ENCODE assay signal across 15 cellular contexts in the genomic region with DNA sequence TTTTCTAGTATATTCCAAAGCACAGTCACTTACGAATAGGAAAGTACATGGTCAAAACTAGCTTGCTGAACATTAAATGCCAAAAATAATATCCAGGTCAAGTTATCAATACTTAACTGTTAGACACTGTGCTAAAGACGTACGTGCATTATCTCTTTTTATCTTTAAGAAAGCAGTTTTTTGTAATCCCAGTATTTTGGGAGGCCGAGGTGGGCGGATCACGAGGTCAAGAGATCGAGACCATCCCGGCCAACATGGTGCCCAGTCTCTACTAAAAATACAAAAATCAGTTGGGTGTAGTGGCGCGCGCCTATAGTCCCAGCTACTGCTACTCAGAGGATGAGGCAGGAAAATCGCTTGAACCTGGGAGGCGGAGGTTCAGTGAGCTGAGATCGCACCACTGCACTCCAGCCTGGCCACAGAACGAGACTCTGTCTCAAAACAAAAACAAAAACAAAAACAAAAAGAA. TPM values are rescaled to one million over a fixed set of nuclear protein-coding genes. Genes with fewer than 3 reads are reported as not detected.
A peak's percentile ranks its signal among the peaks of the same experiment; 100 is the strongest.
DNase-seq lines count a peak whose midpoint lies in the region; ATAC-seq and TF ChIP-seq lines count a peak whose summit lies in the region.
"Had no signal": no experiment of that assay in that cellular context is flagged by ENCODE, and none has a peak within 500 bp of the region (broad histone marks: within the 10 kb centered on the region; RNA-seq: fewer than 3 reads in every experiment).

No MANE protein-coding gene starts in this region.

- H4K20me1 ChIP-seq in SK-N-SH (ENCODE audit: insufficient read depth) (peaks cover 21% of the 10 kb centered on the region), osteoblast (ENCODE audit: insufficient read depth, low read length) (peaks cover 22% of the 10 kb centered on the region)

- peaks cover 24% of the 10 kb centered on the region for H3K27me3 Mint-ChIP-seq in brain

- no peak overlapping the region for H3K4me2 ChIP-seq in SK-N-SH
- peak overlapping the region; percentile 65 for H3K4me2 ChIP-seq in osteoblast (ENCODE audit: insufficient read depth, low read length)

- H2AFZ ChIP-seq in SK-N-SH (ENCODE audit: low read depth): 0 out of 2 replicates have a peak overlapping the region, but pooled peaks have one; percentile 37
- H2AFZ ChIP-seq in osteoblast (ENCODE audit: low read length): no peak overlapping the region

- TF ChIP-seq RAD21 in SK-N-SH (IDR thresholded peaks at IDR 0.05; ENCODE audit: low read length): no peak

- no peak for TF ChIP-seq CTCF in SK-N-SH (IDR thresholded peaks at IDR 0.05)
- no peak for TF ChIP-seq CTCF in HL-60 (IDR thresholded peaks at IDR 0.05; ENCODE audit: insufficient read depth, low read length)
- no peak for TF ChIP-seq CTCF in brain (conservative IDR thresholded peaks at IDR 0.05)
- TF ChIP-seq CTCF in osteoblast (IDR thresholded peaks at IDR 0.05; ENCODE audit: extremely low read depth, low read depth, low read length): no peak
- no peak for TF ChIP-seq CTCF in tibial nerve (IDR thresholded peaks at IDR 0.05)

- H3K4me3 ChIP-seq in SK-N-SH (ENCODE audit: low read depth in 2 of 2, low read length in 1 of 2) (no peak overlapping the region), HL-60 (replicated peaks; ENCODE audit: insufficient read depth, low read length) (no peak overlapping the region), osteoblast (ENCODE audit: insufficient read depth, low read length) (no peak overlapping the region), tibial nerve (no peak overlapping the region)
- H3K4me3 ChIP-seq: coronary artery, pancreas, stomach had no signal

- H3K27ac ChIP-seq in SK-N-SH (ENCODE audit: low read depth in 2 of 2, low read length in 1 of 2) (peak overlapping the region in 1 of 2 experiments; percentile 94; a peak in 3 of 4 replicates), HL-60 (replicated peaks) (peak overlapping the region; percentile 59), osteoblast (ENCODE audit: low read depth, low read length) (peak overlapping the region; percentile 80), tibial nerve (no peak overlapping the region)
- H3K27ac ChIP-seq: 22Rv1, coronary artery, pancreas, stomach had no signal

- H3K36me3 ChIP-seq in SK-N-SH (replicated peaks in 1 of 2; ENCODE audit: control insufficient read depth in 1 of 2, insufficient read depth in 2 of 2, low read length in 1 of 2) (peaks cover 14 to 18% of the 10 kb centered on the region in 2 experiments), osteoblast (ENCODE audit: insufficient read depth, low read length) (peaks cover 18% of the 10 kb centered on the region), tibial nerve (peaks cover 0 to 8% (median 2%) of the 10 kb centered on the region in 3 donors)

- DNase-seq in SK-N-SH: no peak
- DNase-seq in HL-60 (ENCODE audit: low read depth in 1 of 2, low spot score in 1 of 2): no peak
- no peak for DNase-seq in osteoblast (ENCODE audit: insufficient read length, low spot score, missing footprints)
- no peak for DNase-seq in tibial nerve (ENCODE audit: low spot score in 2 of 2)
- no peak for DNase-seq in NCI-H2107 treated with DMSO at 0.1 percent for 48 hours (lab: John Stamatoyannopoulos, UW; ENCODE audit: unreplicated experiment)
- DNase-seq: CD8-positive, alpha-beta memory T cell; KBM-7; NCI-H1092 treated with DMSO at 0.1 percent for 48 hours; pancreas; stomach had no signal

- H3K4me1 ChIP-seq in SK-N-SH (ENCODE audit: control insufficient read depth in 1 of 2, insufficient read depth in 2 of 2, low read depth in 1 of 2, low read length in 1 of 2): peaks cover 9 to 18% of the 10 kb centered on the region in 2 experiments
- H3K4me1 ChIP-seq in osteoblast (ENCODE audit: insufficient read depth, low read length): peaks cover 11% of the 10 kb centered on the region
- peaks cover 0 to 21% (median 14%) of the 10 kb centered on the region in 4 donors for H3K4me1 ChIP-seq in tibial nerve

- CTCF ChIA-PET in SK-N-SH (lab: Yijun Ruan, JAX): interaction anchor here (3.0 kb wide), 1 partner anchor 12 kb away, joined by 8 read pairs; no protein-coding TSS in a partner anchor

- TF ChIP-seq EP300 in SK-N-SH (IDR thresholded peaks at IDR 0.05; ENCODE audit: borderline replicate concordance in 1 of 2, low read depth in 1 of 2, low read length in 1 of 2) (no peak), tibial nerve (IDR thresholded peaks at IDR 0.05) (no peak)

- peaks cover 26% of the 10 kb centered on the region for H3K36me3 Mint-ChIP-seq in brain

- WGBS in SK-N-SH (ENCODE audit: low lambda C conversion rate): 96% methylated on average over 15 of the region's 15 CpGs
- 87 to 92% methylated on average over 15 of the region's 15 CpGs for WGBS in tibial nerve, 2 donors

- H3F3A ChIP-seq in SK-N-SH (replicated peaks; ENCODE audit: insufficient read depth): peaks cover 28% of the 10 kb centered on the region

- H3K9ac ChIP-seq in SK-N-SH: peak overlapping the region; percentile 21; the same call in 1 of the 2 replicates

- peaks cover 33% of the 10 kb centered on the region for H3K79me2 ChIP-seq in SK-N-SH (ENCODE audit: insufficient read depth)
- peaks cover 30% of the 10 kb centered on the region for H3K79me2 ChIP-seq in osteoblast (ENCODE audit: insufficient read depth, low read length)

- TF ChIP-seq POLR2A in tibial nerve (IDR thresholded peaks at IDR 0.05): no peak

- H3K27me3 ChIP-seq in SK-N-SH (ENCODE audit: insufficient read depth) (no peaks in the 10 kb centered on the region), HL-60 (ENCODE audit: insufficient read depth, poor library complexity, severe bottlenecking) (no peaks in the 10 kb centered on the region), osteoblast (ENCODE audit: insufficient read depth, low read length) (no peaks in the 10 kb centered on the region), tibial nerve (no peaks in the 10 kb centered on the region)
- H3K27me3 ChIP-seq: pancreas, stomach had no signal

- no peak for ATAC-seq in SK-N-SH treated with all-trans-retinoic acid at 6 μM for 48 hours
- no peak for ATAC-seq in HG03354 (IDR thresholded peaks at IDR 0.05; ENCODE audit: poor library complexity, severe bottlenecking, unreplicated experiment)
- ATAC-seq: pancreas had no signal

- H3K4me3 Mint-ChIP-seq in brain: peak overlapping the region; percentile 39 to 76 (median 66)

- H3K9me2 ChIP-seq in SK-N-SH: no peaks in the 10 kb centered on the region

- H3K9me3 ChIP-seq in SK-N-SH (no peaks in the 10 kb centered on the region), osteoblast (ENCODE audit: low read depth, low read length) (no peaks in the 10 kb centered on the region), tibial nerve (no peaks in the 10 kb centered on the region)
- H3K9me3 ChIP-seq: pancreas, stomach had no signal

- H3K27ac Mint-ChIP-seq in brain: peak overlapping the region in 3 of 5 experiments; percentile 28 to 92 (median 67)

- H3K4me1 Mint-ChIP-seq in brain: peaks cover 23% of the 10 kb centered on the region

- POLR2A ChIA-PET in SK-N-SH (lab: Yijun Ruan, JAX): no interaction called here

- peaks cover 0 to 5% (median 0%) of the 10 kb centered on the region in 5 experiments for H3K9me3 Mint-ChIP-seq in brain
- H3K9me3 Mint-ChIP-seq: CD8-positive, alpha-beta memory T cell had no signal

TF ChIP-seq in SK-N-SH, 30 proteins besides CTCF, POLR2A, EP300 and RAD21 (continues in another document):
- TF ChIP-seq RXRA (IDR thresholded peaks at IDR 0.05; ENCODE audit: borderline replicate concordance, low read depth): no peak
- TF ChIP-seq GATA2 (CRISPR knock-in tag; IDR thresholded peaks at IDR 0.05): no peak
- TF ChIP-seq, protein P1, sequence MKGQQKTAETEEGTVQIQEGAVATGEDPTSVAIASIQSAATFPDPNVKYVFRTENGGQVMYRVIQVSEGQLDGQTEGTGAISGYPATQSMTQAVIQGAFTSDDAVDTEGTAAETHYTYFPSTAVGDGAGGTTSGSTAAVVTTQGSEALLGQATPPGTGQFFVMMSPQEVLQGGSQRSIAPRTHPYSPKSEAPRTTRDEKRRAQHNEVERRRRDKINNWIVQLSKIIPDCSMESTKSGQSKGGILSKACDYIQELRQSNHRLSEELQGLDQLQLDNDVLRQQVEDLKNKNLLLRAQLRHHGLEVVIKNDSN (IDR thresholded peaks at IDR 0.05; ENCODE audit: borderline replicate concordance, low read depth): no peak

RNA-seq across cellular contexts. Expression of a gene that starts 2.7 kb away (rescaled TPM):
- polyA plus RNA-seq in SK-N-SH (2012; rRNA removed) (226 and 239 TPM in 2 replicates), brain (ENCODE audit: insufficient read depth, low read depth, low replicate concordance) (136 TPM)
- polyA plus RNA-seq in SK-N-SH (2012; cell fraction: cytosol; rRNA removed): 226 and 239 TPM in 2 replicates
- 109 and 190 TPM in 2 replicates for polyA plus RNA-seq in SK-N-SH (2012; cell fraction: nucleus; rRNA removed)
- total RNA-seq in osteoblast (101 and 121 TPM in 2 replicates), tibial nerve (100 to 1,000 TPM in 1 of 4 donors, 10 to 100 TPM in 3; 59.0 to 140 (median 84.9) TPM)

RNA-seq across cellular contexts. Expression of a gene that starts 17.8 kb away (rescaled TPM):
- polyA plus RNA-seq in SK-N-SH (2012; rRNA removed) (10.5 and 10.7 TPM in 2 replicates), brain (ENCODE audit: insufficient read depth, low read depth, low replicate concordance) (18.4 TPM)
- 9.6 and 10.3 TPM in 2 replicates for polyA plus RNA-seq in SK-N-SH (2012; cell fraction: cytosol; rRNA removed)
- polyA plus RNA-seq in SK-N-SH (2012; cell fraction: nucleus; rRNA removed): 19.0 and 32.1 TPM in 2 replicates
- total RNA-seq in osteoblast (74.0 and 80.3 TPM in 2 replicates), tibial nerve (10 to 100 TPM; 56.8 to 66.6 (median 63.9) TPM)

RNA-seq across cellular contexts. Expression of a gene that starts 43.5 kb away (rescaled TPM):
- polyA plus RNA-seq in SK-N-SH (2012; rRNA removed) (55.1 and 62.1 TPM in 2 replicates), brain (ENCODE audit: insufficient read depth, low read depth, low replicate concordance) (20.9 TPM)
- 52.3 and 53.5 TPM in 2 replicates for polyA plus RNA-seq in SK-N-SH (2012; cell fraction: cytosol; rRNA removed)
- polyA plus RNA-seq in SK-N-SH (2012; cell fraction: nucleus; rRNA removed): 44.7 and 51.2 TPM in 2 replicates
- total RNA-seq in osteoblast (28.6 and 30.6 TPM in 2 replicates), tibial nerve (10 to 100 TPM; 10.7 to 25.5 (median 17.2) TPM)

RNA-seq across cellular contexts. Expression of a gene that starts 54.2 kb away (rescaled TPM):
- polyA plus RNA-seq in SK-N-SH (2012; rRNA removed) (14.8 and 16.3 TPM in 2 replicates), brain (ENCODE audit: insufficient read depth, low read depth, low replicate concordance) (53.5 TPM)
- 23.7 and 33.6 TPM in 2 replicates for polyA plus RNA-seq in SK-N-SH (2012; cell fraction: cytosol; rRNA removed)
- 6.4 and 12.1 TPM in 2 replicates for polyA plus RNA-seq in SK-N-SH (2012; cell fraction: nucleus; rRNA removed)
- total RNA-seq in osteoblast (36.5 and 40.9 TPM in 2 replicates), tibial nerve (10 to 100 TPM; 30.6 to 32.7 (median 31.6) TPM)

Comparison
In these comparisons a context has a peak if more than half of its experiments do, and no peak if none do; other contexts are left out.
1. H3K27ac ChIP-seq: peak in HL-60 (single experiment) and osteoblast (single experiment); none in tibial nerve (0 of 4).